ENCODE assay signal across 19 cellular contexts in genomic region chr20:60469829-60470228, GRCh38.
DNase-seq lines count a peak whose midpoint lies in the region; ATAC-seq, FAIRE-seq and TF ChIP-seq lines count a peak whose summit lies in the region.
"Had no signal": no experiment of that assay in that cellular context is flagged by ENCODE, and none has a peak within 500 bp of the region (broad histone marks: within the 10 kb centered on the region; RNA-seq: fewer than 3 reads in every experiment).

No MANE protein-coding gene starts in this region.

- H3K4me3 ChIP-seq in Jurkat, Clone E6-1 (ENCODE audit: low read length) = no peak overlapping the region
- H3K4me3 ChIP-seq in bronchial epithelial cell (ENCODE audit: low read depth, low read length) (no peak overlapping the region), neuronal stem cell (ENCODE audit: low read length in 2 of 2) (no peak overlapping the region)
- H3K4me3 ChIP-seq: GM23248 had no signal

- no peak overlapping the region for H2AK5ac ChIP-seq in neuronal stem cell (ENCODE audit: low read depth, low read length)

- no CpG with 5 or more reads among the region's 5 CpGs for WGBS in neuronal stem cell (ENCODE audit: extremely low coverage in 2 of 2, insufficient read length in 2 of 2, insufficient replicate concordance in 1 of 2), 2 donors

- H3K9me3 ChIP-seq in neuronal stem cell (replicated peaks in 1 of 2; ENCODE audit: control insufficient read depth in 2 of 2, insufficient read depth in 1 of 2, low read depth in 1 of 2, low read length in 2 of 2) = no peaks in the 10 kb centered on the region
- H3K9me3 ChIP-seq: BE2C had no signal

- no peak overlapping the region for H4K91ac ChIP-seq in neuronal stem cell (ENCODE audit: low read depth, low read length, poor library complexity)

- no peak for TF ChIP-seq CTCF in bronchial epithelial cell (IDR thresholded peaks at IDR 0.05; ENCODE audit: insufficient read depth, low read length, severe bottlenecking)

- no peak overlapping the region for H3K4me2 ChIP-seq in neuronal stem cell (ENCODE audit: insufficient read depth, low read length, poor library complexity, severe bottlenecking)

- H3K79me1 ChIP-seq in neuronal stem cell (ENCODE audit: low read depth, low read length) = no peaks in the 10 kb centered on the region

- no peak overlapping the region for H2BK120ac ChIP-seq in neuronal stem cell (ENCODE audit: low read depth, low read length)

- no peak overlapping the region for H2AFZ ChIP-seq in neuronal stem cell (ENCODE audit: low read length)
- H2AFZ ChIP-seq: GM23248 had no signal

- no peak overlapping the region for H3K14ac ChIP-seq in neuronal stem cell (ENCODE audit: low read length)

- H3K9ac ChIP-seq in neuronal stem cell (ENCODE audit: low read depth, low read length, poor library complexity) = peak overlapping the region; percentile 5
- H3K9ac ChIP-seq: GM23248 had no signal

- no peak overlapping the region for H2BK15ac ChIP-seq in neuronal stem cell (ENCODE audit: low read length)

- no peak overlapping the region for H3K23ac ChIP-seq in neuronal stem cell (ENCODE audit: low read depth, low read length, poor library complexity)

- ATAC-seq in HG03280 (IDR thresholded peaks at IDR 0.05; ENCODE audit: unreplicated experiment) = no peak
- ATAC-seq: HepG2 had no signal

- no peak overlapping the region for H3K4ac ChIP-seq in neuronal stem cell (ENCODE audit: low read length)

- H3K27ac ChIP-seq in neuronal stem cell (replicated peaks; ENCODE audit: low read length) = no peak overlapping the region
- H3K27ac ChIP-seq: GM23248 had no signal

- H3K4me1 ChIP-seq in neuronal stem cell (ENCODE audit: control insufficient read depth in 2 of 2, insufficient read depth in 1 of 2, low read depth in 1 of 2, low read length in 2 of 2) = no peaks in the 10 kb centered on the region
- H3K4me1 ChIP-seq: BE2C had no signal

- FAIRE-seq in bronchial epithelial cell (lab: Jason Lieb, UNC) = peak; percentile 91
- FAIRE-seq: A204.1, G401.6, GM12891, GM19239, HepG2 had no signal

- no peak overlapping the region for H2BK5ac ChIP-seq in neuronal stem cell (ENCODE audit: low read length)

- no peaks in the 10 kb centered on the region for H3K27me3 ChIP-seq in bronchial epithelial cell (ENCODE audit: control insufficient read depth, insufficient read depth, low read length)
- H3K27me3 ChIP-seq in neuronal stem cell (ENCODE audit: control insufficient read depth in 3 of 3, insufficient read depth in 3 of 3, low read depth in 1 of 3, low read length in 3 of 3) = no peaks in the 10 kb centered on the region
- H3K27me3 ChIP-seq: BE2C had no signal

- H4K8ac ChIP-seq in neuronal stem cell (ENCODE audit: low read depth, low read length) = no peak overlapping the region

- H2BK12ac ChIP-seq in neuronal stem cell (ENCODE audit: low read length) = no peak overlapping the region

- H3K36me3 ChIP-seq in bronchial epithelial cell (ENCODE audit: control insufficient read depth, insufficient read depth, low read length) (no peaks in the 10 kb centered on the region), neuronal stem cell (replicated peaks in 1 of 2; ENCODE audit: control insufficient read depth in 2 of 2, insufficient read depth in 2 of 2, low read length in 2 of 2) (no peaks in the 10 kb centered on the region)
- H3K36me3 ChIP-seq: BE2C had no signal

- peak; percentile 28 for DNase-seq in Jurkat, Clone E6-1 (ENCODE audit: low read depth, low spot score)
- DNase-seq in bronchial epithelial cell (ENCODE audit: low read depth) (no peak), neuronal stem cell (ENCODE audit: low spot score) (no peak), SIG-M5 (lab: John Stamatoyannopoulos, UW) (no peak)
- DNase-seq in activated CD4-positive, alpha-beta T cell treated with anti-CD3 and anti-CD28 coated beads, Interleukin-2, amount 50 U/mL, for 4 hours = no peak
- DNase-seq: ACHN; BE2C; C1 segment of cervical spinal cord; CD4-positive, CD25-positive, alpha-beta regulatory T cell; CD8-positive, alpha-beta memory T cell; COR-L47; GM23248; HCEC 1CT had no signal

- no peak overlapping the region for H3K18ac ChIP-seq in neuronal stem cell (ENCODE audit: low read length)
